In genomic region chr4:25760048-25760447, GRCh38 we compare ENCODE assay signal across 2 cellular contexts.
TF ChIP-seq lines count a peak whose summit lies in the region.

No MANE protein-coding gene starts in this region.

TF ChIP-seq in HepG2, 621 proteins besides CTCF, POLR2A, EP300 and RAD21 (continued from another document):
- no peak for TF ChIP-seq ARID5B (CRISPR knock-in tag; IDR thresholded peaks at IDR 0.05)

TF ChIP-seq in HEK293, 187 proteins besides CTCF, POLR2A, EP300 and RAD21 (continued from another document):
- TF ChIP-seq REST (tag by site-specific recombination; IDR thresholded peaks at IDR 0.05): no peak
- no peak for TF ChIP-seq ZNF558 (tag by site-specific recombination; IDR thresholded peaks at IDR 0.05)
- TF ChIP-seq ZNF174 (tag by site-specific recombination; IDR thresholded peaks at IDR 0.05): no peak
- TF ChIP-seq ZNF146 (tag by site-specific recombination; IDR thresholded peaks at IDR 0.05): peak; percentile 84
- TF ChIP-seq MYNN (tag by site-specific recombination; IDR thresholded peaks at IDR 0.05; ENCODE audit: borderline replicate concordance): no peak
- TF ChIP-seq GFI1B (tag by site-specific recombination; IDR thresholded peaks at IDR 0.05): no peak
- peak; percentile 41; the same call in 1 of the 2 replicates for TF ChIP-seq ATF2 (tag by site-specific recombination; IDR thresholded peaks at IDR 0.05; ENCODE audit: low read depth)
- TF ChIP-seq ZNF169 (tag by site-specific recombination; IDR thresholded peaks at IDR 0.05): no peak
- no peak for TF ChIP-seq ZBTB7A (tag by site-specific recombination; IDR thresholded peaks at IDR 0.05; ENCODE audit: low read depth)
- TF ChIP-seq ZNF560 (tag by site-specific recombination; IDR thresholded peaks at IDR 0.05; ENCODE audit: borderline replicate concordance): no peak
TF ChIP-seq in HEK293: peak in this region for 2.
